Comparison of ENCODE assay signal across 31 cellular contexts in the genomic region with DNA sequence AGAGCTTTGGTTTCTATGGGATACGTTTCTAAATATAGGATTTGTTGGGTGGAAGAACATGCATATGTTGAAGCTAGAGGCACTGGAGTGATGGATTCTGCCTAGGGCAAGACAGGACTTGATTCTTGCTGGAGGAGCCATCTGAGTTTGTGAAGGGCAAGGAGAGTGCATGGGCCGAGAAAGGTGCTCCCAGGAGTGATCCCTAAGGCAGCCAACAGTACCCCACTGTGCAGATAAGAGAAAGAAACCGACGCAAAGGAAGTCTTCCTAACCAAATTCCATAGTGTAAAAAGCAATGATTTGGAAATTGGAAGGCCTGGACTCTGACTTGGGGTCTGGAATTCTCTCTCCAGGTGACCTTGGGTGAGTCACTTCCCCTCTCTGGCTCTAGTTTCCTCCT.
"Had no signal": no experiment of that assay in that cellular context is flagged by ENCODE, and none has a peak within 500 bp of the region (broad histone marks: within the 10 kb centered on the region; RNA-seq: fewer than 3 reads in every experiment).

No MANE protein-coding gene starts in this region.

- H3K4me3 Mint-ChIP-seq: naive thymus-derived CD4-positive, alpha-beta T cell; natural killer cell; nephron; neural crest cell; stimulated activated memory B cell treated with anti-CD40 and anti-IgM and Interleukin-4, amounts not matched to agents 10 μg/mL and 1 μg/mL and 100 μg/mL, for 72 hours; stimulated activated naive CD8-positive, alpha-beta T cell treated with anti-CD3 and anti-CD28 coated beads, Interleukin-15, amount 100 ng/mL, for 72 hours; type B pancreatic cell had no signal

- ATAC-seq: naive thymus-derived CD4-positive, alpha-beta T cell; natural killer cell; psoas muscle; right cardiac atrium; sciatic nerve; stimulated activated memory B cell treated with anti-CD40 and anti-IgM and Interleukin-4, amounts not matched to agents 10 μg/mL and 1 μg/mL and 100 μg/mL, for 72 hours; stimulated activated naive CD8-positive, alpha-beta T cell treated with anti-CD3 and anti-CD28 coated beads, Interleukin-15, amount 100 ng/mL, for 72 hours; stimulated activated naive CD8-positive, alpha-beta T cell treated with anti-CD3 and anti-CD28 coated beads, Interleukin-15, Interleukin-2, amounts not matched to agents 100 U/mL and 50 U/mL, for 24 hours; upper lobe of right lung had no signal

- H3K4me1 Mint-ChIP-seq: naive thymus-derived CD4-positive, alpha-beta T cell; natural killer cell had no signal

- H3K27ac Mint-ChIP-seq: naive thymus-derived CD4-positive, alpha-beta T cell; natural killer cell; progenitor cell of endocrine pancreas; stimulated activated memory B cell treated with anti-CD40 and anti-IgM and Interleukin-4, amounts not matched to agents 10 μg/mL and 1 μg/mL and 100 μg/mL, for 72 hours; type B pancreatic cell had no signal

- H3K27ac ChIP-seq: neutrophil, parathyroid adenoma, psoas muscle, skin epidermis, spleen, suprapubic skin, testis, tibial artery, transverse colon, upper lobe of right lung, uterus had no signal

- H3K27me3 Mint-ChIP-seq: progenitor cell of endocrine pancreas had no signal

- H3K36me3 Mint-ChIP-seq: naive thymus-derived CD4-positive, alpha-beta T cell; natural killer cell; stimulated activated memory B cell treated with anti-CD40 and anti-IgM and Interleukin-4, amounts not matched to agents 10 μg/mL and 1 μg/mL and 100 μg/mL, for 72 hours; type B pancreatic cell had no signal

- H3K9me3 ChIP-seq: neutrophil, psoas muscle, spleen, suprapubic skin, testis, tibial artery, transverse colon, upper lobe of right lung, uterus had no signal

- DNase-seq: naive thymus-derived CD4-positive, alpha-beta T cell; natural killer cell; nucleus accumbens; posterior cingulate gyrus; psoas muscle; right cardiac atrium; spleen; stimulated activated CD4-positive, alpha-beta T cell treated with anti-CD3 and anti-CD28 coated beads, Interleukin-12 subunit alpha, Interleukin-12 subunit beta, amount 100 ng/mL, for 4 hours; stimulated activated CD4-positive, alpha-beta T cell treated with anti-CD3 and anti-CD28 coated beads, Interleukin-1b, Interleukin-23, amount 100 ng/mL, for 48 hours; stimulated activated CD4-positive, alpha-beta T cell treated with anti-CD3 and anti-CD28 coated beads, Interleukin-4, amount 100 ng/mL, for 1 hour; stimulated activated CD4-positive, alpha-beta T cell treated with anti-CD3 and anti-CD28 coated beads, Interleukin-4, amount 100 ng/mL, for 4 hours; stimulated activated CD8-positive, alpha-beta memory T cell treated with anti-CD3 and anti-CD28 coated beads, Interleukin-4, amount 100 ng/mL, for 48 hours; stimulated activated naive CD4-positive, alpha-beta T cell; stimulated activated naive CD8-positive, alpha-beta T cell treated with anti-CD3 and anti-CD28 coated beads, Interleukin-15, amount 100 ng/mL, for 72 hours; stimulated activated naive CD8-positive, alpha-beta T cell treated with anti-CD3 and anti-CD28 coated beads, Interleukin-15, Interleukin-2, amounts not matched to agents 100 U/mL and 50 U/mL, for 24 hours; substantia nigra; testis; tibial artery; transverse colon; upper lobe of right lung; uterus had no signal
